Comparison of ENCODE assay signal across 1 cellular context in genomic region chrX:135396566-135396965, GRCh38.
A peak's percentile ranks its signal among the peaks of the same experiment; 100 is the strongest.
TF ChIP-seq lines count a peak whose summit lies in the region.

No MANE protein-coding gene starts in this region.

TF ChIP-seq in HepG2, 621 proteins besides CTCF, POLR2A, EP300 and RAD21:
- no peak for TF ChIP-seq ARID2 (CRISPR knock-in tag; IDR thresholded peaks at IDR 0.05; ENCODE audit: borderline replicate concordance)
- peak; percentile 69 for TF ChIP-seq LCORL (IDR thresholded peaks at IDR 0.05)
- TF ChIP-seq LCORL (CRISPR knock-in tag; IDR thresholded peaks at IDR 0.05), result no peak
TF ChIP-seq in HepG2: peak in this region for 1.
